27 cellular contexts compared by ENCODE assay signal in the genomic region with DNA sequence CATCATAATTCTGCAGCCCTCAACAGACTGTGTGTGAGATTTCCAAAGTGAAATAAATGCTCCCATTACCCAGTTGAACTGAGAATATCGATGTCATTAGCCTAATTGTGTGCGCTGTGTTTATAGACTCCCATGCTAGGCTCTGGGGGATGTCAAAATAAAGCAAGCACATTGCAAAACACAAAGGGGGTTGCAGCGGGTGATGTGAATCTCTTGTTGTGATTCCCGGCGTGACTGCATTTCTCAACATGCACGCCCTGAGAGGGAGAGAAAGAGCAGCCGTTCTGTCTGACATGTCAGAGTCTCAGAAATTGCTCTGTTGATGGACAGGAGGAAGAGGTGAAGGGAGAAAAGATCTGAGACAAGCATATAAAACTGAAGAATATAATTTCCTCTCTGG.
"Had no signal": no experiment of that assay in that cellular context is flagged by ENCODE, and none has a peak within 500 bp of the region (broad histone marks: within the 10 kb centered on the region; RNA-seq: fewer than 3 reads in every experiment).

No MANE protein-coding gene starts in this region.

- H3K4me3 ChIP-seq: dorsolateral prefrontal cortex, gastrocnemius medialis, heart left ventricle, hepatocyte, left lung, mucosa of descending colon, neural progenitor cell, psoas muscle, skin epidermis, spleen, testis, tibial artery had no signal

- H3K27ac ChIP-seq: dorsolateral prefrontal cortex, gastrocnemius medialis, heart left ventricle, hepatocyte, left lung, neural progenitor cell, psoas muscle, skin epidermis, spleen, testis, tibial artery had no signal

- H3K27me3 Mint-ChIP-seq: stimulated activated memory B cell treated with anti-CD40 and anti-IgM and Interleukin-4, amounts not matched to agents 10 μg/mL and 1 μg/mL and 100 μg/mL, for 72 hours had no signal

- H3K4me3 Mint-ChIP-seq: mesothelial cell of epicardium; naive B cell; natural killer cell treated with Interleukin-12 subunit alpha and Interleukin-12 subunit beta and Interleukin-15 and Interleukin-18, amount 100 ng/mL, for 72 hours; neural progenitor cell; stimulated activated memory B cell treated with anti-CD40 and anti-IgM and Interleukin-4, amounts not matched to agents 10 μg/mL and 1 μg/mL and 100 μg/mL, for 72 hours had no signal

- H3K9me3 ChIP-seq: gastrocnemius medialis, mucosa of descending colon, testis, tibial artery had no signal

- H3K27ac Mint-ChIP-seq: mesothelial cell of epicardium; naive B cell; natural killer cell treated with Interleukin-12 subunit alpha and Interleukin-12 subunit beta and Interleukin-15 and Interleukin-18, amount 100 ng/mL, for 72 hours; neural progenitor cell; stimulated activated memory B cell treated with anti-CD40 and anti-IgM and Interleukin-4, amounts not matched to agents 10 μg/mL and 1 μg/mL and 100 μg/mL, for 72 hours had no signal

- H3K4me1 Mint-ChIP-seq: mesothelial cell of epicardium; naive B cell; stimulated activated memory B cell treated with anti-CD40 and anti-IgM and Interleukin-4, amounts not matched to agents 10 μg/mL and 1 μg/mL and 100 μg/mL, for 72 hours had no signal

- H3K9me3 Mint-ChIP-seq: type B pancreatic cell had no signal

- H3K4me1 ChIP-seq: gastrocnemius medialis, heart left ventricle, left lung, psoas muscle, spleen, tibial artery had no signal

- FAIRE-seq: colon, islet of Langerhans had no signal

- H3K4me2 ChIP-seq: hepatocyte, neural progenitor cell had no signal

- H3K36me3 Mint-ChIP-seq: mesothelial cell of epicardium; stimulated activated memory B cell treated with anti-CD40 and anti-IgM and Interleukin-4, amounts not matched to agents 10 μg/mL and 1 μg/mL and 100 μg/mL, for 72 hours; type B pancreatic cell had no signal

- ATAC-seq: gastrocnemius medialis; heart left ventricle; left cardiac atrium; left lung; mucosa of descending colon; natural killer cell treated with Interleukin-12 subunit alpha and Interleukin-12 subunit beta and Interleukin-15 and Interleukin-18, amount 100 ng/mL, for 72 hours; psoas muscle; right cardiac atrium; stimulated activated naive CD8-positive, alpha-beta T cell treated with anti-CD3 and anti-CD28 coated beads, Interleukin-15, Interleukin-2, amounts not matched to agents 100 U/mL and 50 U/mL, for 24 hours had no signal

- DNase-seq: dorsolateral prefrontal cortex; effector CD4-positive, alpha-beta T cell; foreskin fibroblast; gastrocnemius medialis; heart left ventricle; left cardiac atrium; left lung; mesenchymal stem cell; mucosa of descending colon; naive B cell; psoas muscle; right cardiac atrium; spleen; stimulated activated CD4-positive, alpha-beta T cell treated with anti-CD3 and anti-CD28 coated beads, Interleukin-4, amount 100 ng/mL, for 4 hours; stimulated activated naive CD8-positive, alpha-beta T cell treated with anti-CD3 and anti-CD28 coated beads, Interleukin-15, Interleukin-2, amounts not matched to agents 100 U/mL and 50 U/mL, for 24 hours; substantia nigra; tibial artery had no signal
